Comparison of ENCODE assay signal across 1 cellular context in the genomic region with DNA sequence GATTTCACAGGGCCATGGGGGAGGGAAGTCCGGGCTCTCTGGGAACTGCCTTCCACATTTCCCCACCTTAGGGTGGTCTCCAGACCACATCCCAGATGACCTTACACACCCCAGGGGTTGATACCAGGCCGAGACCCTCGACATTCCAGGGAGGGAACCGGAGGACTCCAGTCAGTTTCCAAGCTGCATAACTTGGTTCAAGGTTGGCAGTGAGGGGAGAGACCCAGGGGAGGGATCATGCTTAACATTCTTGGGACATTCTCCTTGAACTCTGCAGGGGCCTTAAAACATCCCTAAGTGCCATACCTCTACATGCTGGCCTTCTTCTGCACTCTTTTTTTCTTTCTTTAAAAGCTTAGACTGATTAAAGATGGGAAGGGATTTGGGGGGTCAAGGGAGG.
A peak's percentile ranks its signal among the peaks of the same experiment; 100 is the strongest.
TF ChIP-seq lines count a peak whose summit lies in the region.

No MANE protein-coding gene starts in this region.

TF ChIP-seq in H1, 55 proteins besides CTCF, POLR2A, EP300 and RAD21:
- TF ChIP-seq GABPA (IDR thresholded peaks at IDR 0.05; ENCODE audit: borderline replicate concordance, insufficient read depth, low read length) (no peak), RBBP5 (IDR thresholded peaks at IDR 0.05; ENCODE audit: borderline replicate concordance, low read depth, low read length) (no peak), TEAD4 (IDR thresholded peaks at IDR 0.05; ENCODE audit: low read depth, low read length) (peak; percentile 51; the same call in 1 of the 2 replicates)
